ENCODE assay signal across 2 cellular contexts in genomic region chr14:31069343-31069742, GRCh38.
TF ChIP-seq lines count a peak whose summit lies in the region.

No MANE protein-coding gene starts in this region.

TF ChIP-seq in A549, 52 proteins besides CTCF, POLR2A, EP300 and RAD21:
- peak; percentile 86 for TF ChIP-seq MAFK (IDR thresholded peaks at IDR 0.05; ENCODE audit: partially characterized antibody)
- no peak for TF ChIP-seq HOXA7 (CRISPR knock-in tag; IDR thresholded peaks at IDR 0.05)

TF ChIP-seq in IMR-90, 13 proteins besides CTCF, POLR2A, EP300 and RAD21:
- TF ChIP-seq MAFK (IDR thresholded peaks at IDR 0.05; ENCODE audit: low read depth, low read length) (peak; percentile 81), RCOR1 (IDR thresholded peaks at IDR 0.05; ENCODE audit: insufficient replicate concordance, low read length) (no peak), MXI1 (IDR thresholded peaks at IDR 0.05; ENCODE audit: borderline replicate concordance, low read depth, low read length) (no peak)
TF ChIP-seq in IMR-90: peak in this region for 1.
